Comparison of ENCODE assay signal across 8 cellular contexts in the genomic region with DNA sequence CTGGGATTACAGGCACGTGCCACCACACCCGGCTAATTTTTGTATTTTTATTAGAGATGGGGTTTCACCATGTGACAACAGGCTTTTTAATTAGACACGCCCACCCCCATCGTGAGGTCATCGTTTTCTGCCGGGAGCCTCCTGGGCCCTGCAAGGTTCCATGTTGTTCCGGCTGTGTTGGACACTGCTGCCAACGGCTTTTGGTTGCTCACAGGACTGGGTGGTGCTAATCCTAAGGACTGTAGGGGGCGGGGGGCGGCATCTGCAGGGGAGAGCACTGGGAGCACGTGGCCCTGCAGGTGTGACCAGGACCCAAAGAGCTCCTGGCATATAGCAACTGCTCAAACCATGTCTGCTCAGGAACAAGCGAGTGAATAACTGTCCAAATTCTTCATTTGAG.
"Had no signal": no experiment of that assay in that cellular context is flagged by ENCODE, and none has a peak within 500 bp of the region (broad histone marks: within the 10 kb centered on the region; RNA-seq: fewer than 3 reads in every experiment).

No MANE protein-coding gene starts in this region.

- ATAC-seq: GM12878 had no signal

- H3K4me3 ChIP-seq: GM12878 had no signal

- FAIRE-seq: G401.6, GM12878, GM12891, GM12892, GM18507, GM19239 had no signal

- DNase-seq: GDM1, GF-D8 had no signal
